ENCODE assay signal across 16 cellular contexts in the genomic region with DNA sequence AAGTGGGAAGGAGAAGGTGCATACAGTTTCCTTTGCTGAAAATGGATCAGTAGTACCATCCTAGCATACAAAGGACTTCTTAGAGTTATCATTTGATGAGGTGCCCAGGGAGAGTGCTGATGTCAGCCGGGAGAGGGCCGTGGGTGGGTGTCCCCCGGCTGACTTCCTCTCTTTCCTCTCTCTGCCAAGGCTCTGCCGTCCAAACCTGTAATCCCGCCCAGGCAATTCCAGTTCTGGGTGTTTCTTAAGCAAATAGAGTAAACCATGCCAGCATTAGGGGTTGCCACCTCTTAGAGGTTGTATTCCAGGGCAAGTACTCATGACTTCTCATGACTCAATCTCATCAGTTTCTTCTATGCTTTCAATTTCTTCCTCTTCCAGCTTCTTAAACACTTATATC.
DNase-seq lines count a peak whose midpoint lies in the region; ATAC-seq lines count a peak whose summit lies in the region.
"Had no signal": no experiment of that assay in that cellular context is flagged by ENCODE, and none has a peak within 500 bp of the region (broad histone marks: within the 10 kb centered on the region; RNA-seq: fewer than 3 reads in every experiment).

No MANE protein-coding gene starts in this region.

- H3K9ac ChIP-seq in mucosa of stomach (ENCODE audit: low read length) = peak overlapping the region; percentile 57

- no peaks in the 10 kb centered on the region for H3K9me3 ChIP-seq in mucosa of stomach (ENCODE audit: control insufficient read depth, low read length)
- H3K9me3 ChIP-seq: BE2C had no signal

- peak overlapping the region; percentile 17 for H3K4me3 ChIP-seq in mucosa of stomach (ENCODE audit: low read length)

- H3K36me3 ChIP-seq in mucosa of stomach (ENCODE audit: control insufficient read depth, insufficient read depth, low read length) = no peaks in the 10 kb centered on the region
- H3K36me3 ChIP-seq: BE2C had no signal

- H3K4me1 ChIP-seq in mucosa of stomach (ENCODE audit: control insufficient read depth, insufficient read depth, low read length) = peaks cover 44% of the 10 kb centered on the region
- H3K4me1 ChIP-seq: BE2C had no signal

- DNase-seq in CD1c-positive myeloid dendritic cell (ENCODE audit: extremely low spot score) (peak; percentile 67), OCI-M1 (lab: John Stamatoyannopoulos, UW) (peak; percentile 38), fibroblast of gingiva (ENCODE audit: low read depth) (peak; percentile 6), NCI-H345 (lab: John Stamatoyannopoulos, UW) (no peak), NCI-H748 treated with DMSO at 0.1 percent for 48 hours (lab: John Stamatoyannopoulos, UW) (no peak)
- DNase-seq in activated T-cell treated with anti-CD3 and anti-CD28 coated beads, Interleukin-2, amount 50 U/mL, for 1 hour = no peak
- DNase-seq: activated CD4-positive, alpha-beta T cell treated with anti-CD3 and anti-CD28 coated beads for 36 hours; activated effector memory CD4-positive, alpha-beta T cell treated with anti-CD3 and anti-CD28 coated beads, Interleukin-2, amount 50 U/mL, for 16 hours; BE2C; glutamatergic neuron; mesendoderm; NCI-H1092 treated with DMSO at 0.1 percent for 48 hours; NCI-H526; retina had no signal

- H3K27me3 ChIP-seq in mucosa of stomach (ENCODE audit: control insufficient read depth, insufficient read depth, low read length) = no peaks in the 10 kb centered on the region
- H3K27me3 ChIP-seq: BE2C had no signal

- no peak for ATAC-seq in HG03045 (IDR thresholded peaks at IDR 0.05; ENCODE audit: unreplicated experiment)
- ATAC-seq: activated CD4-positive, alpha-beta T cell treated with anti-CD3 and anti-CD28 coated beads for 36 hours had no signal

Comparison
In these comparisons a context has a peak if more than half of its experiments do, and no peak if none do; other contexts are left out.
1. DNase-seq: peak in CD1c-positive myeloid dendritic cell (single experiment), OCI-M1 (single experiment) and fibroblast of gingiva (single experiment); none in NCI-H345 (single experiment), NCI-H748 treated with DMSO at 0.1 percent for 48 hours (single experiment) and activated T-cell treated with anti-CD3 and anti-CD28 coated beads, Interleukin-2, amount 50 U/mL, for 1 hour (single experiment).